In the genomic region with DNA sequence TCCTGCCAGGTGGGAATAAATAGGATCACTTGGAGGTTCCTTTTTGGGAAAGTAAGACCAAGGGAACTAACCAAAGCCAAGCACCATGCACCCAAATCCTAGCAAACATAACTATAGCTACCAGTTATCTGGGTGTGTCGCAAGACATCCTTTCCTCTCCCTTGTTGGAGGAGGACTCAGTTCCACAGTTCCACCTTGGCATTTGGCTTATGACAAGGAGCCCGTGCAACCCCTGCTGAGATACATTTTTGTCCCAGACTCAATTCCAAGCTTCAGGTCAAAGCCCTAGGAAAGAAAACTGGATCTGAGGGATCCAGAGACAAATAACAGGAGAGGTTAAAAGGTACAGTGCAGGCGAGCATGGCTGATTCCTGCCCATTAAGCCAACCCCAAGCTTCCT, we compare ENCODE assay signal across 2 cellular contexts. TPM values are rescaled to one million over a fixed set of nuclear protein-coding genes. Genes with fewer than 3 reads are reported as not detected.
"Had no signal": no experiment of that assay in that cellular context is flagged by ENCODE, and none has a peak within 500 bp of the region (broad histone marks: within the 10 kb centered on the region; RNA-seq: fewer than 3 reads in every experiment).

No MANE protein-coding gene starts in this region.

RNA-seq across cellular contexts. Expression of a gene that starts 40.8 kb away (rescaled TPM):
- total RNA-seq: GM23248, HFFc6 had no signal
- polyA plus RNA-seq: GM23248 had no signal
